Comparison of ENCODE assay signal across 11 cellular contexts in the genomic region with DNA sequence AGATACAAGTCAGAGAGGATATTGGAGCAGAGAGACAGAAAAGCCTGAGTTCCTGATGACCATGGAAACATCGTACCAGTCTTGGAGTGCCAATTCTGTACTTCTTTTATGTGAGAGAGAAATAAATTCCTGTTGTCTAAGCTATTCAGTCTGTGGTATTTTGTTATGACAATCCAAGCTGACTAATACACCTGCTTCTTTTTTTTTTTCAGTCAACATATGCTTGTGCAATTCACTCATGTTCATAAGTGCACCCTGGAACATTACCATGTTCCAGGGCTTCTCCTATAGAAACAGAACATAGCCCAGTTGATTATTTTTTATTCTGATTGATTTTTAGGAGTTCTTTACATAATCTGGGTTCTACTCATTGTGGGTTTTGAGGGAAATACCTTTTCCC. TPM values are rescaled to one million over a fixed set of nuclear protein-coding genes. Genes with fewer than 3 reads are reported as not detected.
A peak's percentile ranks its signal among the peaks of the same experiment; 100 is the strongest.
DNase-seq lines count a peak whose midpoint lies in the region; ATAC-seq and TF ChIP-seq lines count a peak whose summit lies in the region.
"Had no signal": no experiment of that assay in that cellular context is flagged by ENCODE, and none has a peak within 500 bp of the region (broad histone marks: within the 10 kb centered on the region; RNA-seq: fewer than 3 reads in every experiment).

No MANE protein-coding gene starts in this region.

- H3K9me3 Mint-ChIP-seq in nephron (no peaks in the 10 kb centered on the region), Caco-2 (ENCODE audit: unreplicated experiment) (no peaks in the 10 kb centered on the region)

- no peaks in the 10 kb centered on the region for H3K27me3 ChIP-seq in Caco-2 (replicated peaks; ENCODE audit: control insufficient read depth, insufficient read depth, low read length)

- intact Hi-C loops in OCI-LY7 (cut with micrococcal nuclease; ENCODE audit: unreplicated experiment) (loop anchor here (2.0 to 5.0 kb wide), 2 partner anchors 25 to 137 kb away; a partner anchor contains a TSS), Caco-2 (cut with micrococcal nuclease; ENCODE audit: unreplicated experiment) (loop anchor here (2.0 kb wide), 1 partner anchor 95 kb away; no protein-coding TSS in a partner anchor)

- ATAC-seq in HG03159 (IDR thresholded peaks at IDR 0.05; ENCODE audit: unreplicated experiment): no peak

- H3K4me3 ChIP-seq in OCI-LY7 (ENCODE audit: low read depth, low read length, poor library complexity, severe bottlenecking): no peak overlapping the region
- no peak overlapping the region for H3K4me3 ChIP-seq in Caco-2 (ENCODE audit: low read depth, low read length)

- no peaks in the 10 kb centered on the region for H4K20me1 ChIP-seq in OCI-LY7 (ENCODE audit: insufficient read depth, low read length)

- H3K36me3 ChIP-seq in OCI-LY7 (ENCODE audit: insufficient read depth, low read length) (no peaks in the 10 kb centered on the region; the same call in 1 of the 2 replicates), Caco-2 (ENCODE audit: control insufficient read depth, insufficient read depth, low read length) (no peaks in the 10 kb centered on the region)

- peaks cover 16% of the 10 kb centered on the region; the same call in 1 of the 2 replicates for H3K79me2 ChIP-seq in OCI-LY7 (ENCODE audit: insufficient read depth, low read depth, low read length)

- H3K27ac ChIP-seq in OCI-LY7 (ENCODE audit: low read depth, low read length, poor library complexity, severe bottlenecking): no peak overlapping the region

- no peaks in the 10 kb centered on the region for H3K9me2 ChIP-seq in OCI-LY7 (ENCODE audit: insufficient read depth, low read length)

- POLR2A ChIA-PET in OCI-LY7 (lab: Charles Lee) (no interaction called here), Caco-2 (lab: Charles Lee) (no interaction called here)

- BruUV-seq in OCI-LY7 (replicated peaks; lab: Mats Ljungman, UMichigan): no TSS peak
- no TSS peak for BruUV-seq in Caco-2 (replicated peaks; lab: Mats Ljungman, UMichigan)

- H3K27me3 Mint-ChIP-seq in nephron (ENCODE audit: low read depth): peaks cover 6% of the 10 kb centered on the region
- H3K27me3 Mint-ChIP-seq in Caco-2 (ENCODE audit: insufficient read depth, unreplicated experiment): no peaks in the 10 kb centered on the region

- H3K4me1 Mint-ChIP-seq in nephron: peaks cover 34% of the 10 kb centered on the region
- peaks cover 17% of the 10 kb centered on the region for H3K4me1 Mint-ChIP-seq in Caco-2 (ENCODE audit: low read depth, unreplicated experiment)

- H3K9me3 ChIP-seq in OCI-LY7 (ENCODE audit: low read length) (peaks cover 6% of the 10 kb centered on the region; the same call in 1 of the 2 replicates), Caco-2 (no peaks in the 10 kb centered on the region)

- H3K4me2 ChIP-seq in OCI-LY7 (ENCODE audit: low read length): no peak overlapping the region

- H3K4me3 Mint-ChIP-seq in nephron (peak overlapping the region; percentile 52 to 96 (median 88)), Caco-2 (ENCODE audit: unreplicated experiment) (no peak overlapping the region)

- H3K4me1 ChIP-seq in OCI-LY7 (ENCODE audit: insufficient read depth, low read length, poor library complexity, severe bottlenecking) (peaks cover 48% of the 10 kb centered on the region), Caco-2 (peaks cover 15% of the 10 kb centered on the region)

- H3K27ac Mint-ChIP-seq in nephron: no peak overlapping the region
- no peak overlapping the region for H3K27ac Mint-ChIP-seq in Caco-2 (ENCODE audit: unreplicated experiment)

- DNase-seq in DMS53 (lab: John Stamatoyannopoulos, UW): peak; percentile 28
- no peak for DNase-seq in OCI-LY7 (ENCODE audit: low spot score)
- peak; percentile 24 for DNase-seq in cerebellar cortex (ENCODE audit: low spot score)
- DNase-seq in activated naive CD4-positive, alpha-beta T cell treated with Interleukin-2 at 50 U/mL for 16 hours: no peak
- DNase-seq in Caco-2: no peak
- DNase-seq in superior temporal gyrus (ENCODE audit: extremely low spot score): no peak
- DNase-seq: activated CD4-positive, alpha-beta T cell treated with anti-CD3 and anti-CD28 coated beads, Interleukin-2, amount 50 U/mL, for 1 hour; MV-4-11; T-helper 2 cell had no signal

- H3K36me3 Mint-ChIP-seq in nephron (ENCODE audit: low read depth) (no peaks in the 10 kb centered on the region), Caco-2 (ENCODE audit: insufficient read depth, unreplicated experiment) (no peaks in the 10 kb centered on the region)

- CTCF ChIA-PET in OCI-LY7 (lab: Charles Lee; ENCODE audit: unreplicated experiment) (no interaction called here), Caco-2 (lab: Charles Lee) (no interaction called here)

- H2AFZ ChIP-seq in OCI-LY7 (ENCODE audit: low read length): peak overlapping the region; percentile 97; the same call in 1 of the 2 replicates

- TF ChIP-seq CTCF in OCI-LY7 (conservative IDR thresholded peaks at IDR 0.05; ENCODE audit: low read length) (no peak), nephron (IDR thresholded peaks at IDR 0.05; ENCODE audit: unreplicated experiment in 3 of 3) (no peak), Caco-2 (IDR thresholded peaks at IDR 0.05; ENCODE audit: insufficient read depth in 1 of 2, low read depth in 1 of 2, low read length in 1 of 2, severe bottlenecking in 1 of 2, unreplicated experiment in 1 of 2) (no peak)

RNA-seq across cellular contexts. Expression of a gene that starts 1.7 kb away (rescaled TPM):
- total RNA-seq in OCI-LY7 (2014; rRNA removed; shearing (Covaris generic)): 33.6 and 56.6 TPM in 2 replicates
- 44.3 and 44.9 TPM in 2 replicates for total RNA-seq in OCI-LY7 (2022)
- total RNA-seq in Caco-2 (2022): 45.4 and 54.6 TPM in 2 replicates

RNA-seq across cellular contexts. Expression of a gene that starts 43.6 kb away (rescaled TPM):
- total RNA-seq in OCI-LY7 (2014; rRNA removed; shearing (Covaris generic)): 0.13 and 2.4 TPM in 2 replicates
- total RNA-seq in OCI-LY7 (2022): 0.35 and 0.36 TPM in 2 replicates
- 0.16 TPM in 1 of 2 replicates, not detected in the other for total RNA-seq in Caco-2 (2022)

Comparison
In these comparisons a context has a peak if more than half of its experiments do, and no peak if none do; other contexts are left out.
1. DNase-seq: peak in DMS53 (single experiment) and cerebellar cortex (single experiment); none in OCI-LY7 (single experiment), activated naive CD4-positive, alpha-beta T cell treated with Interleukin-2 at 50 U/mL for 16 hours (single experiment), Caco-2 (0 of 2) and superior temporal gyrus (single experiment).